1 cellular context compared by ENCODE assay signal in the genomic region with DNA sequence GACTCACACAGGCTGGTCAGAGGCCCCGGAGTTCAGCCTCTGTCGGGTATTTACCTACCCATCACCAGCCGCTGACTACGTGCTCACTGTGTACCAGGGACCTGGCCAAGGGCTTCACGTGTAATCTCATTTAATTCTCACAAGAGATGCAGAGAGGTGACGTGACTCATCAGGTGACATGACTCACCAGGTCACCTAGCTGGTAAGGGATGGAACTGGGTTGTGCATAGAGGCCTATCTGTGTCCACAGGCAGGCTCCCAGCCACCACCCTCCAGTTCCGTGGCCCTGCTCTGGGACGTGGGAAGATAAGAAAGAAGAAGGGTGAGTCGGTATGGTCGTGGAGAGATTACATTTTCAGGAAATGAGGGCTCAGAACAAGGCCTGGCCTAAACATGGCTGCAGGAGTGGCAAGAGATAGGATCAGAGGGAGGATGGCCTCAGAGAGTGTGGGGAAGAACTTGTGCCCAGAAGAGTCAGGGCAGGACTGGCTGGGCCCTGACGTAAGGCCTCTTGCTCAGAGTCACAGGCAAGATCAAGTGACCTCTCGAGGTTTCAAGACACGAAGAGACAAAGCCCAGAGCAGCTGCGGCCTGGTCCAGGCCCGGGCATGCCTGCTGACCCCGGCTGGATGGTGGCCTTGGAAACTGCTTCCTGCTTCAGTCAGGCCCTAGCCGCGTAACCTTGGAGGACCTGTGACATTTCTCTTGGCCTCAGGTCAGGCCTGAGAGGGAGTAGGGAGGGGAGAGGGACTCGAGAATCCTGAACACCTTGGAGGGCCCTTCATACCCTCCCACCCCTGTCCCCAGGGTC.
TF ChIP-seq lines count a peak whose summit lies in the region.

No MANE protein-coding gene starts in this region.

TF ChIP-seq in K562, 482 proteins besides CTCF, POLR2A, EP300 and RAD21 (continued from another document and continues in another):
- TF ChIP-seq, protein P1, sequence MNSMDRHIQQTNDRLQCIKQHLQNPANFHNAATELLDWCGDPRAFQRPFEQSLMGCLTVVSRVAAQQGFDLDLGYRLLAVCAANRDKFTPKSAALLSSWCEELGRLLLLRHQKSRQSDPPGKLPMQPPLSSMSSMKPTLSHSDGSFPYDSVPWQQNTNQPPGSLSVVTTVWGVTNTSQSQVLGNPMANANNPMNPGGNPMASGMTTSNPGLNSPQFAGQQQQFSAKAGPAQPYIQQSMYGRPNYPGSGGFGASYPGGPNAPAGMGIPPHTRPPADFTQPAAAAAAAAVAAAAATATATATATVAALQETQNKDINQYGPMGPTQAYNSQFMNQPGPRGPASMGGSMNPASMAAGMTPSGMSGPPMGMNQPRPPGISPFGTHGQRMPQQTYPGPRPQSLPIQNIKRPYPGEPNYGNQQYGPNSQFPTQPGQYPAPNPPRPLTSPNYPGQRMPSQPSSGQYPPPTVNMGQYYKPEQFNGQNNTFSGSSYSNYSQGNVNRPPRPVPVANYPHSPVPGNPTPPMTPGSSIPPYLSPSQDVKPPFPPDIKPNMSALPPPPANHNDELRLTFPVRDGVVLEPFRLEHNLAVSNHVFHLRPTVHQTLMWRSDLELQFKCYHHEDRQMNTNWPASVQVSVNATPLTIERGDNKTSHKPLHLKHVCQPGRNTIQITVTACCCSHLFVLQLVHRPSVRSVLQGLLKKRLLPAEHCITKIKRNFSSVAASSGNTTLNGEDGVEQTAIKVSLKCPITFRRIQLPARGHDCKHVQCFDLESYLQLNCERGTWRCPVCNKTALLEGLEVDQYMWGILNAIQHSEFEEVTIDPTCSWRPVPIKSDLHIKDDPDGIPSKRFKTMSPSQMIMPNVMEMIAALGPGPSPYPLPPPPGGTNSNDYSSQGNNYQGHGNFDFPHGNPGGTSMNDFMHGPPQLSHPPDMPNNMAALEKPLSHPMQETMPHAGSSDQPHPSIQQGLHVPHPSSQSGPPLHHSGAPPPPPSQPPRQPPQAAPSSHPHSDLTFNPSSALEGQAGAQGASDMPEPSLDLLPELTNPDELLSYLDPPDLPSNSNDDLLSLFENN (IDR thresholded peaks at IDR 0.05; ENCODE audit: low read depth in 2 of 2, low read length in 2 of 2): peak in 1 of 2 experiments; percentile 97; a peak in 2 of 4 replicates
- TF ChIP-seq SIX5 (IDR thresholded peaks at IDR 0.05; ENCODE audit: borderline replicate concordance in 1 of 2, insufficient read depth in 1 of 2, low read depth in 1 of 2, low read length in 2 of 2): no peak
- TF ChIP-seq, protein P2, sequence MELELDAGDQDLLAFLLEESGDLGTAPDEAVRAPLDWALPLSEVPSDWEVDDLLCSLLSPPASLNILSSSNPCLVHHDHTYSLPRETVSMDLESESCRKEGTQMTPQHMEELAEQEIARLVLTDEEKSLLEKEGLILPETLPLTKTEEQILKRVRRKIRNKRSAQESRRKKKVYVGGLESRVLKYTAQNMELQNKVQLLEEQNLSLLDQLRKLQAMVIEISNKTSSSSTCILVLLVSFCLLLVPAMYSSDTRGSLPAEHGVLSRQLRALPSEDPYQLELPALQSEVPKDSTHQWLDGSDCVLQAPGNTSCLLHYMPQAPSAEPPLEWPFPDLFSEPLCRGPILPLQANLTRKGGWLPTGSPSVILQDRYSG (tag; conservative IDR thresholded peaks at IDR 0.05; ENCODE audit: low read depth): peak; percentile 99
- peak; percentile 69 for TF ChIP-seq MAFG (tag; conservative IDR thresholded peaks at IDR 0.05)
- TF ChIP-seq ZFP36 (IDR thresholded peaks at IDR 0.05; ENCODE audit: low read depth, low read length, partially characterized antibody): peak; percentile 24
- no peak for TF ChIP-seq ZNF408 (CRISPR knock-in tag; IDR thresholded peaks at IDR 0.05; ENCODE audit: low read depth)
- peak; percentile 67; the same call in 1 of the 2 replicates for TF ChIP-seq CEBPG (CRISPR knock-in tag; IDR thresholded peaks at IDR 0.05)
- no peak; a peak in 1 of 4 replicates for TF ChIP-seq CEBPG (tag; conservative IDR thresholded peaks at IDR 0.05 in 1 of 2, IDR thresholded peaks at IDR 0.05 in 1 of 2)
- no peak for TF ChIP-seq TCF7L2 (IDR thresholded peaks at IDR 0.05; ENCODE audit: low read depth, low read length)
- TF ChIP-seq SMARCA5 (IDR thresholded peaks at IDR 0.05): no peak
- TF ChIP-seq ZFX (CRISPR knock-in tag; IDR thresholded peaks at IDR 0.05): peak; percentile 99
- peak; percentile 90; the same call in 1 of the 2 replicates for TF ChIP-seq ZNF165 (CRISPR knock-in tag; IDR thresholded peaks at IDR 0.05; ENCODE audit: borderline replicate concordance)
- TF ChIP-seq MEF2A (IDR thresholded peaks at IDR 0.05; ENCODE audit: control insufficient read depth, low read depth, low read length): peak; percentile 34; the same call in 1 of the 2 replicates
- TF ChIP-seq ZNF551 (CRISPR knock-in tag; IDR thresholded peaks at IDR 0.05): no peak
- TF ChIP-seq PCBP2 (IDR thresholded peaks at IDR 0.05; ENCODE audit: low read depth, low read length, poor library complexity, severe bottlenecking): no peak
- TF ChIP-seq, protein P3, sequence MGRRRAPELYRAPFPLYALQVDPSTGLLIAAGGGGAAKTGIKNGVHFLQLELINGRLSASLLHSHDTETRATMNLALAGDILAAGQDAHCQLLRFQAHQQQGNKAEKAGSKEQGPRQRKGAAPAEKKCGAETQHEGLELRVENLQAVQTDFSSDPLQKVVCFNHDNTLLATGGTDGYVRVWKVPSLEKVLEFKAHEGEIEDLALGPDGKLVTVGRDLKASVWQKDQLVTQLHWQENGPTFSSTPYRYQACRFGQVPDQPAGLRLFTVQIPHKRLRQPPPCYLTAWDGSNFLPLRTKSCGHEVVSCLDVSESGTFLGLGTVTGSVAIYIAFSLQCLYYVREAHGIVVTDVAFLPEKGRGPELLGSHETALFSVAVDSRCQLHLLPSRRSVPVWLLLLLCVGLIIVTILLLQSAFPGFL (CRISPR knock-in tag; IDR thresholded peaks at IDR 0.05): no peak
- TF ChIP-seq, protein P4, sequence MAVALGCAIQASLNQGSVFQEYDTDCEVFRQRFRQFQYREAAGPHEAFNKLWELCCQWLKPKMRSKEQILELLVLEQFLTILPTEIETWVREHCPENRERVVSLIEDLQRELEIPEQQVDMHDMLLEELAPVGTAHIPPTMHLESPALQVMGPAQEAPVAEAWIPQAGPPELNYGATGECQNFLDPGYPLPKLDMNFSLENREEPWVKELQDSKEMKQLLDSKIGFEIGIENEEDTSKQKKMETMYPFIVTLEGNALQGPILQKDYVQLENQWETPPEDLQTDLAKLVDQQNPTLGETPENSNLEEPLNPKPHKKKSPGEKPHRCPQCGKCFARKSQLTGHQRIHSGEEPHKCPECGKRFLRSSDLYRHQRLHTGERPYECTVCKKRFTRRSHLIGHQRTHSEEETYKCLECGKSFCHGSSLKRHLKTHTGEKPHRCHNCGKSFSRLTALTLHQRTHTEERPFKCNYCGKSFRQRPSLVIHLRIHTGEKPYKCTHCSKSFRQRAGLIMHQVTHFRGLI (CRISPR knock-in tag; IDR thresholded peaks at IDR 0.05): peak; percentile 95
- TF ChIP-seq ZNF23 (CRISPR knock-in tag; IDR thresholded peaks at IDR 0.05): no peak
- 0 out of 2 replicates have a peak, but pooled peaks have one; percentile 65 for TF ChIP-seq PHTF2 (CRISPR knock-in tag; IDR thresholded peaks at IDR 0.05)
- TF ChIP-seq, protein P5, sequence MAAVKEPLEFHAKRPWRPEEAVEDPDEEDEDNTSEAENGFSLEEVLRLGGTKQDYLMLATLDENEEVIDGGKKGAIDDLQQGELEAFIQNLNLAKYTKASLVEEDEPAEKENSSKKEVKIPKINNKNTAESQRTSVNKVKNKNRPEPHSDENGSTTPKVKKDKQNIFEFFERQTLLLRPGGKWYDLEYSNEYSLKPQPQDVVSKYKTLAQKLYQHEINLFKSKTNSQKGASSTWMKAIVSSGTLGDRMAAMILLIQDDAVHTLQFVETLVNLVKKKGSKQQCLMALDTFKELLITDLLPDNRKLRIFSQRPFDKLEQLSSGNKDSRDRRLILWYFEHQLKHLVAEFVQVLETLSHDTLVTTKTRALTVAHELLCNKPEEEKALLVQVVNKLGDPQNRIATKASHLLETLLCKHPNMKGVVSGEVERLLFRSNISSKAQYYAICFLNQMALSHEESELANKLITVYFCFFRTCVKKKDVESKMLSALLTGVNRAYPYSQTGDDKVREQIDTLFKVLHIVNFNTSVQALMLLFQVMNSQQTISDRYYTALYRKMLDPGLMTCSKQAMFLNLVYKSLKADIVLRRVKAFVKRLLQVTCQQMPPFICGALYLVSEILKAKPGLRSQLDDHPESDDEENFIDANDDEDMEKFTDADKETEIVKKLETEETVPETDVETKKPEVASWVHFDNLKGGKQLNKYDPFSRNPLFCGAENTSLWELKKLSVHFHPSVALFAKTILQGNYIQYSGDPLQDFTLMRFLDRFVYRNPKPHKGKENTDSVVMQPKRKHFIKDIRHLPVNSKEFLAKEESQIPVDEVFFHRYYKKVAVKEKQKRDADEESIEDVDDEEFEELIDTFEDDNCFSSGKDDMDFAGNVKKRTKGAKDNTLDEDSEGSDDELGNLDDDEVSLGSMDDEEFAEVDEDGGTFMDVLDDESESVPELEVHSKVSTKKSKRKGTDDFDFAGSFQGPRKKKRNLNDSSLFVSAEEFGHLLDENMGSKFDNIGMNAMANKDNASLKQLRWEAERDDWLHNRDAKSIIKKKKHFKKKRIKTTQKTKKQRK (IDR thresholded peaks at IDR 0.05; ENCODE audit: borderline replicate concordance, low read depth, low read length): no peak
- TF ChIP-seq, protein P6, sequence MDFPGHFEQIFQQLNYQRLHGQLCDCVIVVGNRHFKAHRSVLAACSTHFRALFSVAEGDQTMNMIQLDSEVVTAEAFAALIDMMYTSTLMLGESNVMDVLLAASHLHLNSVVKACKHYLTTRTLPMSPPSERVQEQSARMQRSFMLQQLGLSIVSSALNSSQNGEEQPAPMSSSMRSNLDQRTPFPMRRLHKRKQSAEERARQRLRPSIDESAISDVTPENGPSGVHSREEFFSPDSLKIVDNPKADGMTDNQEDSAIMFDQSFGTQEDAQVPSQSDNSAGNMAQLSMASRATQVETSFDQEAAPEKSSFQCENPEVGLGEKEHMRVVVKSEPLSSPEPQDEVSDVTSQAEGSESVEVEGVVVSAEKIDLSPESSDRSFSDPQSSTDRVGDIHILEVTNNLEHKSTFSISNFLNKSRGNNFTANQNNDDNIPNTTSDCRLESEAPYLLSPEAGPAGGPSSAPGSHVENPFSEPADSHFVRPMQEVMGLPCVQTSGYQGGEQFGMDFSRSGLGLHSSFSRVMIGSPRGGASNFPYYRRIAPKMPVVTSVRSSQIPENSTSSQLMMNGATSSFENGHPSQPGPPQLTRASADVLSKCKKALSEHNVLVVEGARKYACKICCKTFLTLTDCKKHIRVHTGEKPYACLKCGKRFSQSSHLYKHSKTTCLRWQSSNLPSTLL (IDR thresholded peaks at IDR 0.05): no peak
- no peak for TF ChIP-seq MAFK (IDR thresholded peaks at IDR 0.05; ENCODE audit: low read length)
- no peak; the same call in 1 of the 2 replicates for TF ChIP-seq RFX1 (IDR thresholded peaks at IDR 0.05)
- TF ChIP-seq, protein P7, sequence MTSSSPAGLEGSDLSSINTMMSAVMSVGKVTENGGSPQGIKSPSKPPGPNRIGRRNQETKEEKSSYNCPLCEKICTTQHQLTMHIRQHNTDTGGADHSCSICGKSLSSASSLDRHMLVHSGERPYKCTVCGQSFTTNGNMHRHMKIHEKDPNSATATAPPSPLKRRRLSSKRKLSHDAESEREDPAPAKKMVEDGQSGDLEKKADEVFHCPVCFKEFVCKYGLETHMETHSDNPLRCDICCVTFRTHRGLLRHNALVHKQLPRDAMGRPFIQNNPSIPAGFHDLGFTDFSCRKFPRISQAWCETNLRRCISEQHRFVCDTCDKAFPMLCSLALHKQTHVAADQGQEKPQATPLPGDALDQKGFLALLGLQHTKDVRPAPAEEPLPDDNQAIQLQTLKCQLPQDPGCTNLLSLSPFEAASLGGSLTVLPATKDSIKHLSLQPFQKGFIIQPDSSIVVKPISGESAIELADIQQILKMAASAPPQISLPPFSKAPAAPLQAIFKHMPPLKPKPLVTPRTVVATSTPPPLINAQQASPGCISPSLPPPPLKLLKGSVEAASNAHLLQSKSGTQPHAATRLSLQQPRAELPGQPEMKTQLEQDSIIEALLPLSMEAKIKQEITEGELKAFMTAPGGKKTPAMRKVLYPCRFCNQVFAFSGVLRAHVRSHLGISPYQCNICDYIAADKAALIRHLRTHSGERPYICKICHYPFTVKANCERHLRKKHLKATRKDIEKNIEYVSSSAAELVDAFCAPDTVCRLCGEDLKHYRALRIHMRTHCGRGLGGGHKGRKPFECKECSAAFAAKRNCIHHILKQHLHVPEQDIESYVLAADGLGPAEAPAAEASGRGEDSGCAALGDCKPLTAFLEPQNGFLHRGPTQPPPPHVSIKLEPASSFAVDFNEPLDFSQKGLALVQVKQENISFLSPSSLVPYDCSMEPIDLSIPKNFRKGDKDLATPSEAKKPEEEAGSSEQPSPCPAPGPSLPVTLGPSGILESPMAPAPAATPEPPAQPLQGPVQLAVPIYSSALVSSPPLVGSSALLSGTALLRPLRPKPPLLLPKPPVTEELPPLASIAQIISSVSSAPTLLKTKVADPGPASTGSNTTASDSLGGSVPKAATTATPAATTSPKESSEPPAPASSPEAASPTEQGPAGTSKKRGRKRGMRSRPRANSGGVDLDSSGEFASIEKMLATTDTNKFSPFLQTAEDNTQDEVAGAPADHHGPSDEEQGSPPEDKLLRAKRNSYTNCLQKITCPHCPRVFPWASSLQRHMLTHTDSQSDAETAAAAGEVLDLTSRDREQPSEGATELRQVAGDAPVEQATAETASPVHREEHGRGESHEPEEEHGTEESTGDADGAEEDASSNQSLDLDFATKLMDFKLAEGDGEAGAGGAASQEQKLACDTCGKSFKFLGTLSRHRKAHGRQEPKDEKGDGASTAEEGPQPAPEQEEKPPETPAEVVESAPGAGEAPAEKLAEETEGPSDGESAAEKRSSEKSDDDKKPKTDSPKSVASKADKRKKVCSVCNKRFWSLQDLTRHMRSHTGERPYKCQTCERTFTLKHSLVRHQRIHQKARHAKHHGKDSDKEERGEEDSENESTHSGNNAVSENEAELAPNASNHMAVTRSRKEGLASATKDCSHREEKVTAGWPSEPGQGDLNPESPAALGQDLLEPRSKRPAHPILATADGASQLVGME (CRISPR knock-in tag; IDR thresholded peaks at IDR 0.05): peak; percentile 98
- TF ChIP-seq, protein P8, sequence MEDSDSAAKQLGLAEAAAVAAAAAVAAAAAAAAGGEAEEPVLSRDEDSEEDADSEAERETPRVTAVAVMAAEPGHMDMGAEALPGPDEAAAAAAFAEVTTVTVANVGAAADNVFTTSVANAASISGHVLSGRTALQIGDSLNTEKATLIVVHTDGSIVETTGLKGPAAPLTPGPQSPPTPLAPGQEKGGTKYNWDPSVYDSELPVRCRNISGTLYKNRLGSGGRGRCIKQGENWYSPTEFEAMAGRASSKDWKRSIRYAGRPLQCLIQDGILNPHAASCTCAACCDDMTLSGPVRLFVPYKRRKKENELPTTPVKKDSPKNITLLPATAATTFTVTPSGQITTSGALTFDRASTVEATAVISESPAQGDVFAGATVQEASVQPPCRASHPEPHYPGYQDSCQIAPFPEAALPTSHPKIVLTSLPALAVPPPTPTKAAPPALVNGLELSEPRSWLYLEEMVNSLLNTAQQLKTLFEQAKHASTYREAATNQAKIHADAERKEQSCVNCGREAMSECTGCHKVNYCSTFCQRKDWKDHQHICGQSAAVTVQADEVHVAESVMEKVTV (CRISPR knock-in tag; IDR thresholded peaks at IDR 0.05): no peak; the same call in 1 of the 2 replicates
- TF ChIP-seq PCBP1 (IDR thresholded peaks at IDR 0.05; ENCODE audit: low read depth, low read length, poor library complexity, severe bottlenecking): no peak
- TF ChIP-seq, protein P9, sequence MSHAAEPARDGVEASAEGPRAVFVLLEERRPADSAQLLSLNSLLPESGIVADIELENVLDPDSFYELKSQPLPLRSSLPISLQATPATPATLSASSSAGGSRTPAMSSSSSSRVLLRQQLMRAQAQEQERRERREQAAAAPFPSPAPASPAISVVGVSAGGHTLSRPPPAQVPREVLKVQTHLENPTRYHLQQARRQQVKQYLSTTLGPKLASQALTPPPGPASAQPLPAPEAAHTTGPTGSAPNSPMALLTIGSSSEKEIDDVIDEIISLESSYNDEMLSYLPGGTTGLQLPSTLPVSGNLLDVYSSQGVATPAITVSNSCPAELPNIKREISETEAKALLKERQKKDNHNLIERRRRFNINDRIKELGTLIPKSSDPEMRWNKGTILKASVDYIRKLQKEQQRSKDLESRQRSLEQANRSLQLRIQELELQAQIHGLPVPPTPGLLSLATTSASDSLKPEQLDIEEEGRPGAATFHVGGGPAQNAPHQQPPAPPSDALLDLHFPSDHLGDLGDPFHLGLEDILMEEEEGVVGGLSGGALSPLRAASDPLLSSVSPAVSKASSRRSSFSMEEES (CRISPR knock-in tag; IDR thresholded peaks at IDR 0.05): no peak
